24 cellular contexts compared by ENCODE assay signal in the genomic region with DNA sequence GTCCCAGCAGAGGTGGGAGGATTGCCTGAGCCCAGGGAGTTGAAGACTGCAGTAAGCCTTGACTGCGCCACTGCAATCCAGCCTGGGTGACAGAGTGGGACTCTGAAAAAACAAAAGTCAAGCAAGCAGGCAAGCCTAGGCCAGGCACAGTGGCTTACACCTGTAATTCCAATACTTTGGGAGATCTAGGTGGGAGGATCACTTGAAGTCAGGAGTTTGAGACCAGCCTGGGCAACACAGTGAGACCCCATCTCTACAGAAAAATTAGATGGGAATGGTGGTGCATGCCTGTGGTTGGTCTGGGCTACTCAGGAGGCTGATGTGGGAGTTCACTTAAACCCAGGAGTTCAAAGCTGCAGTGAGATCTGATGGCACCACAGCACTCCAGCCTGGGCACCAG. TPM values are rescaled to one million over a fixed set of nuclear protein-coding genes. Genes with fewer than 3 reads are reported as not detected.
DNase-seq lines count a peak whose midpoint lies in the region; ATAC-seq and TF ChIP-seq lines count a peak whose summit lies in the region.
"Had no signal": no experiment of that assay in that cellular context is flagged by ENCODE, and none has a peak within 500 bp of the region (broad histone marks: within the 10 kb centered on the region; RNA-seq: fewer than 3 reads in every experiment).

No MANE protein-coding gene starts in this region.

- intact Hi-C loops in left ventricle myocardium superior (cut with micrococcal nuclease), result no loop called here
- intact Hi-C loops in left ventricle myocardium inferior (cut with micrococcal nuclease), result no loop called here
- intact Hi-C loops in posterior vena cava (cut with DNase I), result no loop called here

- no peak overlapping the region for H3K27ac Mint-ChIP-seq in WTC11
- H3K27ac Mint-ChIP-seq: CD4-positive, alpha-beta T cell had no signal

- no peaks in the 10 kb centered on the region for H3K27me3 ChIP-seq in left ventricle myocardium inferior (ENCODE audit: low read depth)
- H3K27me3 ChIP-seq: BE2C; BLaER1 treated with 17β-estradiol and CSF1 and Interleukin-3, amounts not matched to agents 10 nM and 100 nM had no signal

- no peak overlapping the region for H3K27ac ChIP-seq in left ventricle myocardium inferior (replicated peaks)
- no peak overlapping the region for H3K27ac ChIP-seq in HEK293 (ENCODE audit: extremely low read depth, low read depth, low read length)
- H3K27ac ChIP-seq: A549; BLaER1 treated with 17β-estradiol and CSF1 and Interleukin-3, amounts not matched to agents 10 nM and 100 nM; GM23248 had no signal

- TF ChIP-seq CTCF in left ventricle myocardium inferior (IDR thresholded peaks at IDR 0.05; ENCODE audit: borderline replicate concordance) (no peak), HEK293 (tag by site-specific recombination; IDR thresholded peaks at IDR 0.05) (no peak), WTC11 (IDR thresholded peaks at IDR 0.05) (no peak)

- CTCF ChIA-PET in HEK293 (lab: Yijun Ruan, JAX), result interaction anchor here (1.1 to 1.5 kb wide), 2 partner anchors 42 to 157 kb away, joined by 4 to 6 read pairs; a partner anchor contains a TSS
- CTCF ChIA-PET in WTC11 (lab: Charles Lee), result interaction anchor here (0.7 to 3.9 kb wide), 3 partner anchors 28 to 63 kb away, joined by 3 to 14 read pairs (median 4); a partner anchor contains a TSS

- H3K9me3 ChIP-seq in left ventricle myocardium inferior (replicated peaks), result no peaks in the 10 kb centered on the region
- H3K9me3 ChIP-seq in HEK293 (ENCODE audit: control insufficient read depth, insufficient read depth, low read depth, low read length), result no peaks in the 10 kb centered on the region
- H3K9me3 ChIP-seq: A549; BE2C; BLaER1 treated with 17β-estradiol and CSF1 and Interleukin-3, amounts not matched to agents 10 nM and 100 nM had no signal

- H3K4me3 ChIP-seq in left ventricle myocardium inferior (no peak overlapping the region), HEK293 (ENCODE audit: low read depth, low read length) (no peak overlapping the region)
- H3K4me3 ChIP-seq: A549; BLaER1 treated with 17β-estradiol and CSF1 and Interleukin-3, amounts not matched to agents 10 nM and 100 nM; GM12878; GM23248 had no signal

- H3K4me3 Mint-ChIP-seq in WTC11, result no peak overlapping the region
- H3K4me3 Mint-ChIP-seq: CD14-positive monocyte; CD4-positive, alpha-beta T cell; CD8-positive, alpha-beta memory T cell had no signal

- POLR2A ChIA-PET in HEK293 (lab: Yijun Ruan, JAX), result interaction anchor here (0.6 kb wide), 1 partner anchor 87 kb away, joined by 8 read pairs; no protein-coding TSS in a partner anchor
- POLR2A ChIA-PET in WTC11 (lab: Charles Lee), result no interaction called here

- ATAC-seq in left ventricle myocardium superior, result no peak
- ATAC-seq in WTC11, result no peak
- no peak for ATAC-seq in HG02840 (IDR thresholded peaks at IDR 0.05; ENCODE audit: low FRiP score, unreplicated experiment)
- ATAC-seq: A549, GM12878 had no signal

- H3K4me1 ChIP-seq in left ventricle myocardium inferior, result peaks cover 18% of the 10 kb centered on the region
- peaks cover 2% of the 10 kb centered on the region; the same call in 1 of the 2 replicates for H3K4me1 ChIP-seq in HEK293 (ENCODE audit: control insufficient read depth, insufficient read depth, low read length)
- H3K4me1 ChIP-seq: A549, BE2C had no signal

- DNase-seq in left ventricle myocardium superior (peak; percentile 14), left ventricle myocardium inferior (no peak), WTC11 (ENCODE audit: low spot score) (no peak), posterior vena cava (ENCODE audit: low spot score) (peak; percentile 49), superior temporal gyrus (ENCODE audit: extremely low spot score) (no peak)
- DNase-seq: 8988T; ACHN; AML-193; BE2C; CD4-positive, alpha-beta T cell; CD8-positive, alpha-beta memory T cell; DMS 273 treated with DMSO at 0.1 percent for 48 hours; DMS79; EL; GDM1; GM23248; H7; HCEC 1CT had no signal

- H3K36me3 Mint-ChIP-seq in WTC11, result peaks cover 7% of the 10 kb centered on the region

- H3K27me3 Mint-ChIP-seq in WTC11 (ENCODE audit: low read depth), result no peaks in the 10 kb centered on the region
- H3K27me3 Mint-ChIP-seq: CD4-positive, alpha-beta T cell; CD8-positive, alpha-beta memory T cell had no signal

- no peaks in the 10 kb centered on the region for H3K9me3 Mint-ChIP-seq in WTC11
- H3K9me3 Mint-ChIP-seq: CD4-positive, alpha-beta T cell; CD8-positive, alpha-beta memory T cell had no signal

- peaks cover 15% of the 10 kb centered on the region for H3K36me3 ChIP-seq in left ventricle myocardium inferior
- H3K36me3 ChIP-seq in HEK293 (ENCODE audit: control insufficient read depth in 2 of 2, insufficient read depth in 1 of 2, low read length in 2 of 2), result peaks cover 0 to 11% of the 10 kb centered on the region in 2 experiments; a peak in 2 of 3 replicates

- H3K4me1 Mint-ChIP-seq in WTC11, result no peaks in the 10 kb centered on the region

TF ChIP-seq in HEK293, 187 proteins besides CTCF, POLR2A, EP300 and RAD21:
- TF ChIP-seq ZNF610 (tag by site-specific recombination; IDR thresholded peaks at IDR 0.05; ENCODE audit: borderline replicate concordance) (no peak), ZNF121 (tag by site-specific recombination; IDR thresholded peaks at IDR 0.05) (peak; percentile 67; the same call in 1 of the 2 replicates)

TF ChIP-seq in WTC11, 78 proteins besides CTCF, POLR2A, EP300 and RAD21:
- TF ChIP-seq, protein P1, sequence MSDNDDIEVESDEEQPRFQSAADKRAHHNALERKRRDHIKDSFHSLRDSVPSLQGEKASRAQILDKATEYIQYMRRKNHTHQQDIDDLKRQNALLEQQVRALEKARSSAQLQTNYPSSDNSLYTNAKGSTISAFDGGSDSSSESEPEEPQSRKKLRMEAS (CRISPR knock-in tag; IDR thresholded peaks at IDR 0.05), result no peak
- TF ChIP-seq ZNF416 (CRISPR knock-in tag; IDR thresholded peaks at IDR 0.05) (no peak), SMAD4 (CRISPR knock-in tag; IDR thresholded peaks at IDR 0.05) (no peak), ZNF121 (CRISPR knock-in tag; IDR thresholded peaks at IDR 0.05) (peak; percentile 72)

RNA-seq across cellular contexts. Expression of a gene that starts 28.6 kb away (rescaled TPM):
- total RNA-seq in left ventricle myocardium superior (214 TPM), left ventricle myocardium inferior (174 TPM), WTC11 (2021) (199 to 217 TPM (median 201 TPM) in 3 replicates), posterior vena cava (10 to 100 TPM; 68.0 to 71.4 TPM)

RNA-seq across cellular contexts. Expression of a gene that starts 34.8 kb away (rescaled TPM):
- total RNA-seq in left ventricle myocardium superior (1.9 TPM), left ventricle myocardium inferior (0.82 TPM), WTC11 (2021) (4.7 to 6.8 TPM (median 5.8 TPM) in 3 replicates), posterior vena cava (1 to 10 TPM; 3.5 to 3.8 TPM)

RNA-seq across cellular contexts. Expression of a gene that starts 41.7 kb away (rescaled TPM):
- total RNA-seq in left ventricle myocardium superior (not detected), left ventricle myocardium inferior (not detected), WTC11 (2021) (0.69 to 1.4 TPM (median 0.79 TPM) in 3 replicates), posterior vena cava (not detected)
- total RNA-seq: GM23248, H7 had no signal

Comparison
In these comparisons a context has a peak if more than half of its experiments do, and no peak if none do; other contexts are left out.
1. DNase-seq: peak in left ventricle myocardium superior (single experiment) and posterior vena cava (single experiment); none in left ventricle myocardium inferior (single experiment), WTC11 (single experiment) and superior temporal gyrus (single experiment).